ENCODE assay signal across 1 cellular context in the genomic region with DNA sequence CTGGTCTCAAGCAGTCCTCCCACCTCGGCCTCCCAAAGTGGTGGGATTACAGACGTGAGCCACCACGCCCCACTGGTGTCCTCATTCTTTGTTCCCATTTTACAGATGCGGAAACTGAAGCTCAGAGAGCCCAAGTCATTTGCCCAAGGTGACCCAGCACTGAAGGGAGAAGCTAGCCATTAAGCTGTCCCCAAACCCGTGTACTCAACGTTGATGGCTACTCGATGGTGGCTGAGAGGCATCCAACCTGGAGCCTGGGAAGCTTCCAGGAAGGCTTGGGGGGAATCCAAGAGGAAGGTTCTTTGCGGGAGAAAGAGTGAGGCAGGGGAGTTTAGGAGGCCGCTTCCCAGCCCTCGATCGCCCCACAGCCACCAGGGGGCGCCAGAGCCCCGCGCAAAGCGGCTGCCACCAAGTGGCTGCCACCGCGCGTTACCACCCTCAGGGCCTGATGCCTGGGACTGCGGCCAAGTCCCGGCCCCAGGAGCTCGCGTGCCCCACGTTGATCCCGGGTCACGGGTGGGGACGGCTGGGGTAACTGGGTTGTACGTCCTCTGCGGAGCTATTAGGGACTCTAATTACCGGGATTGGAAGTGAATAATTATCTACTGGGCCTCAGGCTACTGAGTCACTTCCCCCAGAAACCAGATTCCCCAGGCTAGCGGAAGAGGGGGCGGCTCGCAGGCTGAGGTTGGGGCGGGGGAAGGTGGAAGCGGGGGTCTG.
A peak's percentile ranks its signal among the peaks of the same experiment; 100 is the strongest.
TF ChIP-seq lines count a peak whose summit lies in the region.

No MANE protein-coding gene starts in this region.

TF ChIP-seq in K562, 482 proteins besides CTCF, POLR2A, EP300 and RAD21 (continued from another document):
- TF ChIP-seq NR3C1 (CRISPR knock-in tag; IDR thresholded peaks at IDR 0.05), result no peak
- TF ChIP-seq FOS (IDR thresholded peaks at IDR 0.05; ENCODE audit: extremely low read depth, insufficient read length), result no peak
- TF ChIP-seq CC2D1A (IDR thresholded peaks at IDR 0.05), result peak; percentile 68
- TF ChIP-seq SNRNP70 (optimal IDR thresholded peaks at IDR 0.05; ENCODE audit: low read depth, low read length), result no peak
- no peak for TF ChIP-seq ZNF274 (IDR thresholded peaks at IDR 0.05; ENCODE audit: borderline replicate concordance, low read depth, low read length)
- no peak for TF ChIP-seq CBX2 (IDR thresholded peaks at IDR 0.05; ENCODE audit: insufficient read depth, low read length, poor library complexity, severe bottlenecking)
- TF ChIP-seq, protein P1, sequence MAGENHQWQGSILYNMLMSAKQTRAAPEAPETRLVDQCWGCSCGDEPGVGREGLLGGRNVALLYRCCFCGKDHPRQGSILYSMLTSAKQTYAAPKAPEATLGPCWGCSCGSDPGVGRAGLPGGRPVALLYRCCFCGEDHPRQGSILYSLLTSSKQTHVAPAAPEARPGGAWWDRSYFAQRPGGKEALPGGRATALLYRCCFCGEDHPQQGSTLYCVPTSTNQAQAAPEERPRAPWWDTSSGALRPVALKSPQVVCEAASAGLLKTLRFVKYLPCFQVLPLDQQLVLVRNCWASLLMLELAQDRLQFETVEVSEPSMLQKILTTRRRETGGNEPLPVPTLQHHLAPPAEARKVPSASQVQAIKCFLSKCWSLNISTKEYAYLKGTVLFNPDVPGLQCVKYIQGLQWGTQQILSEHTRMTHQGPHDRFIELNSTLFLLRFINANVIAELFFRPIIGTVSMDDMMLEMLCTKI (IDR thresholded peaks at IDR 0.05; ENCODE audit: partially characterized antibody), result no peak
- TF ChIP-seq SAFB (IDR thresholded peaks at IDR 0.05; ENCODE audit: borderline replicate concordance, low read depth, low read length), result peak; percentile 97
- no peak for TF ChIP-seq ILK (tag; IDR thresholded peaks at IDR 0.05; ENCODE audit: borderline replicate concordance, low read depth)
- TF ChIP-seq PTBP1 (IDR thresholded peaks at IDR 0.05; ENCODE audit: low read depth, low read length), result peak; percentile 80; the same call in 1 of the 2 replicates
- TF ChIP-seq ZNF717 (CRISPR knock-in tag; IDR thresholded peaks at IDR 0.05), result no peak
- TF ChIP-seq, protein P2, sequence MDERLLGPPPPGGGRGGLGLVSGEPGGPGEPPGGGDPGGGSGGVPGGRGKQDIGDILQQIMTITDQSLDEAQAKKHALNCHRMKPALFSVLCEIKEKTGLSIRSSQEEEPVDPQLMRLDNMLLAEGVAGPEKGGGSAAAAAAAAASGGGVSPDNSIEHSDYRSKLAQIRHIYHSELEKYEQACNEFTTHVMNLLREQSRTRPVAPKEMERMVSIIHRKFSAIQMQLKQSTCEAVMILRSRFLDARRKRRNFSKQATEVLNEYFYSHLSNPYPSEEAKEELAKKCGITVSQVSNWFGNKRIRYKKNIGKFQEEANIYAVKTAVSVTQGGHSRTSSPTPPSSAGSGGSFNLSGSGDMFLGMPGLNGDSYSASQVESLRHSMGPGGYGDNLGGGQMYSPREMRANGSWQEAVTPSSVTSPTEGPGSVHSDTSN (CRISPR knock-in tag; IDR thresholded peaks at IDR 0.05; ENCODE audit: low read depth), result no peak
- TF ChIP-seq, protein P2 (tag; conservative IDR thresholded peaks at IDR 0.05; ENCODE audit: low read depth), result no peak
- TF ChIP-seq MTF1 (CRISPR knock-in tag; IDR thresholded peaks at IDR 0.05; ENCODE audit: borderline replicate concordance), result no peak
- TF ChIP-seq CHD4 (IDR thresholded peaks at IDR 0.05; ENCODE audit: insufficient read depth, insufficient replicate concordance, low read depth, low read length, poor library complexity, severe bottlenecking), result peak; percentile 87
- TF ChIP-seq SMARCB1 (IDR thresholded peaks at IDR 0.05; ENCODE audit: insufficient read length, low read depth), result no peak
- TF ChIP-seq HNRNPLL (IDR thresholded peaks at IDR 0.05; ENCODE audit: low read depth, low read length, poor library complexity, severe bottlenecking), result peak; percentile 43
- TF ChIP-seq, protein P3, sequence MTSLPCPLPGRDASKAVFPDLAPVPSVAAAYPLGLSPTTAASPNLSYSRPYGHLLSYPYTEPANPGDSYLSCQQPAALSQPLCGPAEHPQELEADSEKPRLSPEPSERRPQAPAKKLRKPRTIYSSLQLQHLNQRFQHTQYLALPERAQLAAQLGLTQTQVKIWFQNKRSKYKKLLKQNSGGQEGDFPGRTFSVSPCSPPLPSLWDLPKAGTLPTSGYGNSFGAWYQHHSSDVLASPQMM (CRISPR knock-in tag; IDR thresholded peaks at IDR 0.05), result no peak
- TF ChIP-seq, protein P4, sequence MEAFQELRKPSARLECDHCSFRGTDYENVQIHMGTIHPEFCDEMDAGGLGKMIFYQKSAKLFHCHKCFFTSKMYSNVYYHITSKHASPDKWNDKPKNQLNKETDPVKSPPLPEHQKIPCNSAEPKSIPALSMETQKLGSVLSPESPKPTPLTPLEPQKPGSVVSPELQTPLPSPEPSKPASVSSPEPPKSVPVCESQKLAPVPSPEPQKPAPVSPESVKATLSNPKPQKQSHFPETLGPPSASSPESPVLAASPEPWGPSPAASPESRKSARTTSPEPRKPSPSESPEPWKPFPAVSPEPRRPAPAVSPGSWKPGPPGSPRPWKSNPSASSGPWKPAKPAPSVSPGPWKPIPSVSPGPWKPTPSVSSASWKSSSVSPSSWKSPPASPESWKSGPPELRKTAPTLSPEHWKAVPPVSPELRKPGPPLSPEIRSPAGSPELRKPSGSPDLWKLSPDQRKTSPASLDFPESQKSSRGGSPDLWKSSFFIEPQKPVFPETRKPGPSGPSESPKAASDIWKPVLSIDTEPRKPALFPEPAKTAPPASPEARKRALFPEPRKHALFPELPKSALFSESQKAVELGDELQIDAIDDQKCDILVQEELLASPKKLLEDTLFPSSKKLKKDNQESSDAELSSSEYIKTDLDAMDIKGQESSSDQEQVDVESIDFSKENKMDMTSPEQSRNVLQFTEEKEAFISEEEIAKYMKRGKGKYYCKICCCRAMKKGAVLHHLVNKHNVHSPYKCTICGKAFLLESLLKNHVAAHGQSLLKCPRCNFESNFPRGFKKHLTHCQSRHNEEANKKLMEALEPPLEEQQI (IDR thresholded peaks at IDR 0.05), result no peak; the same call in 1 of the 2 replicates
- TF ChIP-seq, protein P5, sequence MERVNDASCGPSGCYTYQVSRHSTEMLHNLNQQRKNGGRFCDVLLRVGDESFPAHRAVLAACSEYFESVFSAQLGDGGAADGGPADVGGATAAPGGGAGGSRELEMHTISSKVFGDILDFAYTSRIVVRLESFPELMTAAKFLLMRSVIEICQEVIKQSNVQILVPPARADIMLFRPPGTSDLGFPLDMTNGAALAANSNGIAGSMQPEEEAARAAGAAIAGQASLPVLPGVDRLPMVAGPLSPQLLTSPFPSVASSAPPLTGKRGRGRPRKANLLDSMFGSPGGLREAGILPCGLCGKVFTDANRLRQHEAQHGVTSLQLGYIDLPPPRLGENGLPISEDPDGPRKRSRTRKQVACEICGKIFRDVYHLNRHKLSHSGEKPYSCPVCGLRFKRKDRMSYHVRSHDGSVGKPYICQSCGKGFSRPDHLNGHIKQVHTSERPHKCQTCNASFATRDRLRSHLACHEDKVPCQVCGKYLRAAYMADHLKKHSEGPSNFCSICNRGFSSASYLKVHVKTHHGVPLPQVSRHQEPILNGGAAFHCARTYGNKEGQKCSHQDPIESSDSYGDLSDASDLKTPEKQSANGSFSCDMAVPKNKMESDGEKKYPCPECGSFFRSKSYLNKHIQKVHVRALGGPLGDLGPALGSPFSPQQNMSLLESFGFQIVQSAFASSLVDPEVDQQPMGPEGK (CRISPR knock-in tag; IDR thresholded peaks at IDR 0.05; ENCODE audit: borderline replicate concordance), result no peak
- TF ChIP-seq, protein P6, sequence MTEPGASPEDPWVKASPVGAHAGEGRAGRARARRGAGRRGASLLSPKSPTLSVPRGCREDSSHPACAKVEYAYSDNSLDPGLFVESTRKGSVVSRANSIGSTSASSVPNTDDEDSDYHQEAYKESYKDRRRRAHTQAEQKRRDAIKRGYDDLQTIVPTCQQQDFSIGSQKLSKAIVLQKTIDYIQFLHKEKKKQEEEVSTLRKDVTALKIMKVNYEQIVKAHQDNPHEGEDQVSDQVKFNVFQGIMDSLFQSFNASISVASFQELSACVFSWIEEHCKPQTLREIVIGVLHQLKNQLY (CRISPR knock-in tag; conservative IDR thresholded peaks at IDR 0.05), result no peak
- TF ChIP-seq LCOR (CRISPR knock-in tag; IDR thresholded peaks at IDR 0.05), result peak; percentile 50
- peak; percentile 93 for TF ChIP-seq XRCC5 (IDR thresholded peaks at IDR 0.05; ENCODE audit: low read depth, low read length)
- TF ChIP-seq FOXJ2 (tag; IDR thresholded peaks at IDR 0.05), result peak; percentile 60; the same call in 1 of the 2 replicates
- no peak for TF ChIP-seq MED1 (CRISPR knock-in tag; IDR thresholded peaks at IDR 0.05; ENCODE audit: borderline replicate concordance)
- TF ChIP-seq ZNF324 (CRISPR knock-in tag; IDR thresholded peaks at IDR 0.05), result no peak
- no peak for TF ChIP-seq HDAC6 (IDR thresholded peaks at IDR 0.05; ENCODE audit: low read depth, low read length)
- TF ChIP-seq ZFP1 (CRISPR knock-in tag; IDR thresholded peaks at IDR 0.05), result no peak
- TF ChIP-seq ETV5 (CRISPR knock-in tag; IDR thresholded peaks at IDR 0.05; ENCODE audit: low read depth), result no peak
- TF ChIP-seq, protein P7, sequence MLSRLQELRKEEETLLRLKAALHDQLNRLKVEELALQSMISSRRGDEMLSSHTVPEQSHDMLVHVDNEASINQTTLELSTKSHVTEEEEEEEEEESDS (CRISPR knock-in tag; IDR thresholded peaks at IDR 0.05), result no peak
- no peak; a peak in 1 of 4 replicates for TF ChIP-seq TEAD1 (CRISPR knock-in tag; IDR thresholded peaks at IDR 0.05)
- TF ChIP-seq, protein P8, sequence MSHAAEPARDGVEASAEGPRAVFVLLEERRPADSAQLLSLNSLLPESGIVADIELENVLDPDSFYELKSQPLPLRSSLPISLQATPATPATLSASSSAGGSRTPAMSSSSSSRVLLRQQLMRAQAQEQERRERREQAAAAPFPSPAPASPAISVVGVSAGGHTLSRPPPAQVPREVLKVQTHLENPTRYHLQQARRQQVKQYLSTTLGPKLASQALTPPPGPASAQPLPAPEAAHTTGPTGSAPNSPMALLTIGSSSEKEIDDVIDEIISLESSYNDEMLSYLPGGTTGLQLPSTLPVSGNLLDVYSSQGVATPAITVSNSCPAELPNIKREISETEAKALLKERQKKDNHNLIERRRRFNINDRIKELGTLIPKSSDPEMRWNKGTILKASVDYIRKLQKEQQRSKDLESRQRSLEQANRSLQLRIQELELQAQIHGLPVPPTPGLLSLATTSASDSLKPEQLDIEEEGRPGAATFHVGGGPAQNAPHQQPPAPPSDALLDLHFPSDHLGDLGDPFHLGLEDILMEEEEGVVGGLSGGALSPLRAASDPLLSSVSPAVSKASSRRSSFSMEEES (CRISPR knock-in tag; IDR thresholded peaks at IDR 0.05), result no peak
- TF ChIP-seq, protein P9, sequence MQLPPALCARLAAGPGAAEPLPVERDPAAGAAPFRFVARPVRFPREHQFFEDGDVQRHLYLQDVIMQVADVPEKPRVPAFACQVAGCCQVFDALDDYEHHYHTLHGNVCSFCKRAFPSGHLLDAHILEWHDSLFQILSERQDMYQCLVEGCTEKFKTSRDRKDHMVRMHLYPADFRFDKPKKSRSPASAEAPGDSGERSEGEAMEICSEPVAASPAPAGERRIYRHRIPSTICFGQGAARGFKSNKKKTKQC (CRISPR knock-in tag; IDR thresholded peaks at IDR 0.05), result no peak
- no peak for TF ChIP-seq KDM5B (IDR thresholded peaks at IDR 0.05; ENCODE audit: insufficient replicate concordance, low read depth, low read length)
- TF ChIP-seq MEF2A (IDR thresholded peaks at IDR 0.05; ENCODE audit: control insufficient read depth, low read depth, low read length), result no peak
- no peak for TF ChIP-seq STAT5B (CRISPR knock-in tag; IDR thresholded peaks at IDR 0.05)
- TF ChIP-seq CBFB (CRISPR knock-in tag; IDR thresholded peaks at IDR 0.05), result no peak
- TF ChIP-seq CHD1 (IDR thresholded peaks at IDR 0.05; ENCODE audit: low read length), result no peak
- no peak for TF ChIP-seq PML (IDR thresholded peaks at IDR 0.05; ENCODE audit: low read length)
- no peak for TF ChIP-seq CREBBP (IDR thresholded peaks at IDR 0.05; ENCODE audit: low read depth, low read length)
- TF ChIP-seq, protein P10, sequence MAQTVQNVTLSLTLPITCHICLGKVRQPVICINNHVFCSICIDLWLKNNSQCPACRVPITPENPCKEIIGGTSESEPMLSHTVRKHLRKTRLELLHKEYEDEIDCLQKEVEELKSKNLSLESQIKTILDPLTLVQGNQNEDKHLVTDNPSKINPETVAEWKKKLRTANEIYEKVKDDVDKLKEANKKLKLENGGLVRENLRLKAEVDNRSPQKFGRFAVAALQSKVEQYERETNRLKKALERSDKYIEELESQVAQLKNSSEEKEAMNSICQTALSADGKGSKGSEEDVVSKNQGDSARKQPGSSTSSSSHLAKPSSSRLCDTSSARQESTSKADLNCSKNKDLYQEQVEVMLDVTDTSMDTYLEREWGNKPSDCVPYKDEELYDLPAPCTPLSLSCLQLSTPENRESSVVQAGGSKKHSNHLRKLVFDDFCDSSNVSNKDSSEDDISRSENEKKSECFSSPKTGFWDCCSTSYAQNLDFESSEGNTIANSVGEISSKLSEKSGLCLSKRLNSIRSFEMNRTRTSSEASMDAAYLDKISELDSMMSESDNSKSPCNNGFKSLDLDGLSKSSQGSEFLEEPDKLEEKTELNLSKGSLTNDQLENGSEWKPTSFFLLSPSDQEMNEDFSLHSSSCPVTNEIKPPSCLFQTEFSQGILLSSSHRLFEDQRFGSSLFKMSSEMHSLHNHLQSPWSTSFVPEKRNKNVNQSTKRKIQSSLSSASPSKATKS (CRISPR knock-in tag; IDR thresholded peaks at IDR 0.05), result no peak
- TF ChIP-seq SMAD1 (IDR thresholded peaks at IDR 0.05; ENCODE audit: low read depth, low read length, partially characterized antibody), result no peak
- no peak for TF ChIP-seq ZNF347 (CRISPR knock-in tag; IDR thresholded peaks at IDR 0.05; ENCODE audit: low read depth)
- no peak for TF ChIP-seq RHOXF2B (CRISPR knock-in tag; conservative IDR thresholded peaks at IDR 0.05)
- no peak for TF ChIP-seq ZNF668 (CRISPR knock-in tag; IDR thresholded peaks at IDR 0.05)
- TF ChIP-seq NCOA4 (IDR thresholded peaks at IDR 0.05; ENCODE audit: partially characterized antibody), result peak; percentile 85
- no peak for TF ChIP-seq ESRRB (CRISPR knock-in tag; IDR thresholded peaks at IDR 0.05; ENCODE audit: borderline replicate concordance)
- TF ChIP-seq ZNF699 (CRISPR knock-in tag; IDR thresholded peaks at IDR 0.05; ENCODE audit: insufficient replicate concordance), result no peak
- TF ChIP-seq HDAC1 (IDR thresholded peaks at IDR 0.05), result peak in 1 of 2 experiments; percentile 76; a peak in 3 of 4 replicates
- no peak for TF ChIP-seq BMI1 (IDR thresholded peaks at IDR 0.05; ENCODE audit: low read length)
- TF ChIP-seq ZBTB7A (IDR thresholded peaks at IDR 0.05; ENCODE audit: borderline replicate concordance, control insufficient read depth, low read depth, low read length), result peak; percentile 61
- TF ChIP-seq FOXA3 (CRISPR knock-in tag; conservative IDR thresholded peaks at IDR 0.05 in 1 of 2, IDR thresholded peaks at IDR 0.05 in 1 of 2), result no peak
